Comparison of ENCODE assay signal across 18 cellular contexts in the genomic region with DNA sequence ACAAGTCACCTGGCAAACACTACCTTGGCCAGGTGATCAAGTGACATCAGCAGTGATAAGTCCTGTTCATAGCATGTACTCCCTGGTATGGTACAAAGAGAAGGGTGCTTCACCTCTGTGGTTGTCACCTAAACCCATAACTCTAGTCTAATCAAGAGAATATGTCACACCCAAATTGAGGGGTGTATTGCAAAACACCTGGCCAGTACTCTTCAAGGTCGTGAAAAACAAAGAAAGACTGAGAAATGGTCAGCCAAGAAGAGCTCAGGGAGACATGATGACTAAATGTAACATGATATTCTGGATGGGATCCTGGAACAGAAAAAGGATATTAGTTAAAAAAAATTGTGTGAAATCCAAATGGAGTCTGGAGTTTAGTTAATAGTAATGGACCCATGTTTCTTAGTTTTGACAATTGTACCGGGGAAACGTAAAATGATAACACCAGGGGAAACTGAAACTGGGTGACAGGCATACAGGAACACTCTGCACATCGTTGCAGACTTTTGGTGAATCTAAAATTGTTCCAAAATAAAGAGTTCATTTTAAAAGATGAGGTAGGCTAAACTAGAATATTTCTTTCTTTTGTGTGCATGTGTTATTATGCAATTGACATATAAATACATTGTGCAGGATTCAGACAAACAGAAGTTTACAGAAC.
DNase-seq lines count a peak whose midpoint lies in the region; ATAC-seq and TF ChIP-seq lines count a peak whose summit lies in the region.
"Had no signal": no experiment of that assay in that cellular context is flagged by ENCODE, and none has a peak within 500 bp of the region (broad histone marks: within the 10 kb centered on the region; RNA-seq: fewer than 3 reads in every experiment).

No MANE protein-coding gene starts in this region.

- H3K27me3 Mint-ChIP-seq in CD4-positive, CD25-positive, alpha-beta regulatory T cell = peaks cover 13% of the 10 kb centered on the region

- TF ChIP-seq CTCF in left lung (IDR thresholded peaks at IDR 0.05) (no peak), upper lobe of right lung (IDR thresholded peaks at IDR 0.05) (no peak)

- H3K36me3 ChIP-seq in CD4-positive, CD25-positive, alpha-beta regulatory T cell (ENCODE audit: control insufficient read depth, insufficient read depth, low read length) = no peaks in the 10 kb centered on the region
- H3K36me3 ChIP-seq in left lung (no peaks in the 10 kb centered on the region), upper lobe of right lung (no peaks in the 10 kb centered on the region)
- H3K36me3 ChIP-seq: BE2C, esophagus squamous epithelium, prostate gland had no signal

- H3K4me3 ChIP-seq in CD4-positive, CD25-positive, alpha-beta regulatory T cell (ENCODE audit: low read depth, low read length) = peak overlapping the region; percentile 38
- H3K4me3 ChIP-seq in left lung = no peak overlapping the region
- no peak overlapping the region for H3K4me3 ChIP-seq in upper lobe of right lung
- H3K4me3 ChIP-seq: esophagus squamous epithelium, prostate gland had no signal

- intact Hi-C loops in left lung (cut with DNase I) = loop anchor here in 1 of 2 donors (10.0 kb wide), 2 partner anchors 175 to 1065 kb away; no protein-coding TSS in a partner anchor
- intact Hi-C loops in upper lobe of right lung (cut with DNase I) = loop anchor here (10.0 kb wide), 2 partner anchors 1065 to 1265 kb away; no protein-coding TSS in a partner anchor

- no peak for ATAC-seq in CD4-positive, CD25-positive, alpha-beta regulatory T cell (ENCODE audit: low read depth in 2 of 2)
- ATAC-seq in left lung (peak; percentile 27), GM19397 (IDR thresholded peaks at IDR 0.05; ENCODE audit: unreplicated experiment) (no peak), upper lobe of right lung (no peak)
- ATAC-seq: WTC11 had no signal

- H3K4me1 Mint-ChIP-seq in CD4-positive, CD25-positive, alpha-beta regulatory T cell = peaks cover 0 to 10% (median 3%) of the 10 kb centered on the region in 4 donors

- no peak overlapping the region for H3K4me3 Mint-ChIP-seq in CD4-positive, CD25-positive, alpha-beta regulatory T cell
- H3K4me3 Mint-ChIP-seq: WTC11 had no signal

- H3K27ac ChIP-seq in CD4-positive, CD25-positive, alpha-beta regulatory T cell (ENCODE audit: insufficient read depth, low read length, poor library complexity, severe bottlenecking) = no peak overlapping the region
- H3K27ac ChIP-seq in left lung (no peak overlapping the region), upper lobe of right lung (no peak overlapping the region)
- H3K27ac ChIP-seq: esophagus squamous epithelium, HL-60, prostate gland had no signal

- H3K27ac Mint-ChIP-seq in CD4-positive, CD25-positive, alpha-beta regulatory T cell = no peak overlapping the region
- H3K27ac Mint-ChIP-seq: WTC11 had no signal

- H3K9me3 ChIP-seq in CD4-positive, CD25-positive, alpha-beta regulatory T cell (ENCODE audit: control insufficient read depth in 2 of 2, low read length in 2 of 2) = no peaks in the 10 kb centered on the region
- H3K9me3 ChIP-seq in left lung (no peaks in the 10 kb centered on the region), upper lobe of right lung (no peaks in the 10 kb centered on the region)
- H3K9me3 ChIP-seq: BE2C, esophagus squamous epithelium, prostate gland had no signal

- H3K9me3 Mint-ChIP-seq in CD4-positive, CD25-positive, alpha-beta regulatory T cell = peaks cover 0 to 2% (median 0%) of the 10 kb centered on the region in 7 donors
- H3K9me3 Mint-ChIP-seq: WTC11 had no signal

- peak in 1 of 3 donors; percentile 14 for DNase-seq in CD4-positive, CD25-positive, alpha-beta regulatory T cell
- DNase-seq in HT1080 (ENCODE audit: low read depth) = peak; percentile 44
- peak; percentile 67 for DNase-seq in amniotic epithelial cell (ENCODE audit: low read depth)
- no peak for DNase-seq in left lung
- no peak for DNase-seq in upper lobe of right lung
- DNase-seq in RKO (ENCODE audit: low spot score) = no peak
- DNase-seq in NCI-H146 (lab: John Stamatoyannopoulos, UW) = no peak
- DNase-seq: activated T-cell treated with anti-CD3 and anti-CD28 coated beads for 4 hours; BE2C; cortex of kidney; esophagus squamous epithelium; GOT3; NCI-H2081 treated with DMSO at 0.1 percent for 48 hours; stimulated activated CD4-positive, alpha-beta T cell treated with anti-CD3 and anti-CD28 coated beads, Interleukin-1b, Interleukin-23, amount 100 ng/mL, for 48 hours had no signal

- no peaks in the 10 kb centered on the region for H3K36me3 Mint-ChIP-seq in CD4-positive, CD25-positive, alpha-beta regulatory T cell
- H3K36me3 Mint-ChIP-seq: WTC11 had no signal

- H3K4me1 ChIP-seq in CD4-positive, CD25-positive, alpha-beta regulatory T cell (ENCODE audit: control insufficient read depth, insufficient read depth, low read length, poor library complexity, severe bottlenecking) = no peaks in the 10 kb centered on the region
- no peaks in the 10 kb centered on the region for H3K4me1 ChIP-seq in left lung
- no peaks in the 10 kb centered on the region for H3K4me1 ChIP-seq in upper lobe of right lung
- H3K4me1 ChIP-seq: BE2C, prostate gland had no signal

- peaks cover 2% of the 10 kb centered on the region for H3K27me3 ChIP-seq in CD4-positive, CD25-positive, alpha-beta regulatory T cell (ENCODE audit: control insufficient read depth, insufficient read depth, low read length)
- H3K27me3 ChIP-seq in left lung = peaks cover 0 to 8% of the 10 kb centered on the region in 2 donors
- no peaks in the 10 kb centered on the region for H3K27me3 ChIP-seq in upper lobe of right lung

Comparison
In these comparisons a context has a peak if more than half of its experiments do, and no peak if none do; other contexts are left out.
1. DNase-seq: peak in HT1080 (single experiment) and amniotic epithelial cell (single experiment); none in left lung (0 of 2), upper lobe of right lung (single experiment), RKO (single experiment) and NCI-H146 (single experiment).